20 cellular contexts compared by ENCODE assay signal in the genomic region with DNA sequence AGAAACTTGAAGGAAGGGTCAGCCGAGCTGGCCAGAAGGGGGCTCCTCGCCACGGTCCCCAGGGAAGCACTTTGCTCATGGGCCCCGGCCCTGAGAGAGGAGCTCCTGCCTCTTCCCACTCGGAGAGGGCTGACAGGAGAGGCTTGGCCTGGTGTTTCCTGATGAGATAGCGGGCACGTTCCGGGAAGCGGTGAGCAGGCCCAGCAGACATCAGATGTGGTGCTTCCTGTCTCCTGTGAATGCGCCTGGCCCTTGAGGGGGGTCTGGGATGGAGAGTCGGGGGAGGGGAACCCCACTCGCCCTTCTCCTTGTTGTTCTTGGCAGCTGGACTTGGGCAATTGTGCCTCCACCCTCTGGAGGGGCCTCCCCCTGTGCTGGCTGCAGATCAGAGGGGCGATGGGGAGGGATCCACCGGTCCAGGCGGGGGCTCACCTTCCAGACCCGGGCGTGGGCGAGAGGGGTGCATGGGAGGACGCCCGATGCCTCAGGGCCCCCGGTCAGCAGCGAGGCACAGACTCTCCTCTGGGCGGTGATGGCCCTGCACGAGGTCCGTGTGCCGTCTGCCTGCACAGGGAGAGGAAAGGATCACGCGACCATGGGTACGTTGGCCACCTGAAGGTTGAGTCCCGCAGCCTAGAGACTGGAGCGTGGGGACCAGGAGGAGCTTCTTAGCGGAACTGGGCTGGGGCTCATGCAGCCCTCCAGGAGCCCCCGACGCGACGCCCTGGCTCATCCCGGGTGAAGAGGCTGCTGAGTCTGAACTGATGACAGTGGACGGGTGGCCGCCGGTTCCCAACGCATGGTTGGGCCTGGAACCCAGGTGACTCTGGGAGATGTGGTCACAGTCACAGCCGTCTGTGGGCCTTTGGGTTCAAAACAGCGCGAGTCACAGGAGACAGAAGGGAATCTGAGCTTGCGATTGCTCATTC. TPM values are rescaled to one million over a fixed set of nuclear protein-coding genes. Genes with fewer than 3 reads are reported as not detected.
A peak's percentile ranks its signal among the peaks of the same experiment; 100 is the strongest.
DNase-seq lines count a peak whose midpoint lies in the region; ATAC-seq lines count a peak whose summit lies in the region.
"Had no signal": no experiment of that assay in that cellular context is flagged by ENCODE, and none has a peak within 500 bp of the region (broad histone marks: within the 10 kb centered on the region; RNA-seq: fewer than 3 reads in every experiment).

No MANE protein-coding gene starts in this region.

- intact Hi-C loops in activated CD4-positive, alpha-beta memory T cell treated with anti-CD3 and anti-CD28 coated beads for 36 hours (cut with micrococcal nuclease), result no loop called here

- POLR2A ChIA-PET in activated CD4-positive, alpha-beta memory T cell treated with anti-CD3 and anti-CD28 coated beads for 36 hours (lab: Charles Lee), result no interaction called here

- ATAC-seq in stimulated activated effector memory CD8-positive, alpha-beta T cell treated with anti-CD3 and anti-CD28 coated beads, Interleukin-12 subunit alpha, Interleukin-12 subunit beta, amount 100 ng/mL, for 72 hours, result no peak
- ATAC-seq in HG03378 (IDR thresholded peaks at IDR 0.05; ENCODE audit: unreplicated experiment), result no peak
- ATAC-seq: activated CD4-positive, CD25-positive, alpha-beta regulatory T cell treated with anti-CD3 and anti-CD28 coated beads, Interleukin-2, amount 50 U/mL, for 24 hours; GM12878; lower lobe of right lung; naive thymus-derived CD4-positive, alpha-beta T cell; stimulated activated naive B cell treated with anti-CD40 and anti-IgM and Interleukin-4, amounts not matched to agents 10 μg/mL and 1 μg/mL and 100 μg/mL, for 72 hours had no signal

- H3K27me3 Mint-ChIP-seq in immature natural killer cell (ENCODE audit: low read depth in 3 of 3), result peaks cover 44 to 99% (median 51%) of the 10 kb centered on the region in 3 donors
- H3K27me3 Mint-ChIP-seq in activated CD4-positive, alpha-beta memory T cell treated with anti-CD3 and anti-CD28 coated beads for 36 hours, result peaks cover 17% of the 10 kb centered on the region

- no peaks in the 10 kb centered on the region for H3K36me3 Mint-ChIP-seq in immature natural killer cell
- H3K36me3 Mint-ChIP-seq in stimulated activated effector memory CD8-positive, alpha-beta T cell treated with anti-CD3 and anti-CD28 coated beads, Interleukin-12 subunit alpha, Interleukin-12 subunit beta, amount 100 ng/mL, for 72 hours, result peaks cover 58% of the 10 kb centered on the region
- H3K36me3 Mint-ChIP-seq in activated CD4-positive, alpha-beta memory T cell treated with anti-CD3 and anti-CD28 coated beads for 36 hours, result no peaks in the 10 kb centered on the region
- H3K36me3 Mint-ChIP-seq: naive thymus-derived CD4-positive, alpha-beta T cell; stimulated activated naive B cell treated with anti-CD40 and anti-IgM and Interleukin-4, amounts not matched to agents 10 μg/mL and 1 μg/mL and 100 μg/mL, for 72 hours had no signal

- peaks cover 26 to 32% of the 10 kb centered on the region in 2 donors for H3K4me1 Mint-ChIP-seq in immature natural killer cell
- peaks cover under 1% of the 10 kb centered on the region for H3K4me1 Mint-ChIP-seq in stimulated activated effector memory CD8-positive, alpha-beta T cell treated with anti-CD3 and anti-CD28 coated beads, Interleukin-12 subunit alpha, Interleukin-12 subunit beta, amount 100 ng/mL, for 72 hours
- peaks cover 2% of the 10 kb centered on the region for H3K4me1 Mint-ChIP-seq in activated CD4-positive, alpha-beta memory T cell treated with anti-CD3 and anti-CD28 coated beads for 36 hours (ENCODE audit: low read depth)

- peaks cover 0 to 1% (median 0%) of the 10 kb centered on the region in 6 donors for H3K9me3 Mint-ChIP-seq in immature natural killer cell
- H3K9me3 Mint-ChIP-seq in stimulated activated effector memory CD8-positive, alpha-beta T cell treated with anti-CD3 and anti-CD28 coated beads, Interleukin-12 subunit alpha, Interleukin-12 subunit beta, amount 100 ng/mL, for 72 hours, result no peaks in the 10 kb centered on the region
- no peaks in the 10 kb centered on the region for H3K9me3 Mint-ChIP-seq in activated CD4-positive, alpha-beta memory T cell treated with anti-CD3 and anti-CD28 coated beads for 36 hours
- H3K9me3 Mint-ChIP-seq: naive thymus-derived CD4-positive, alpha-beta T cell; stimulated activated naive B cell treated with anti-CD40 and anti-IgM and Interleukin-4, amounts not matched to agents 10 μg/mL and 1 μg/mL and 100 μg/mL, for 72 hours; T-helper 2 cell treated with Interferon-gamma antibody and Interleukin-4, amounts not matched to agents 5 μg/mL and 100 μg/mL, for 36 hours had no signal

- no peak overlapping the region for H3K4me3 Mint-ChIP-seq in immature natural killer cell
- H3K4me3 Mint-ChIP-seq in stimulated activated effector memory CD8-positive, alpha-beta T cell treated with anti-CD3 and anti-CD28 coated beads, Interleukin-12 subunit alpha, Interleukin-12 subunit beta, amount 100 ng/mL, for 72 hours, result no peak overlapping the region
- no peak overlapping the region for H3K4me3 Mint-ChIP-seq in activated CD4-positive, alpha-beta memory T cell treated with anti-CD3 and anti-CD28 coated beads for 36 hours
- H3K4me3 Mint-ChIP-seq: T-helper 2 cell treated with Interferon-gamma antibody and Interleukin-4, amounts not matched to agents 5 μg/mL and 100 μg/mL, for 36 hours had no signal

- peak; percentile 70 for DNase-seq in CMK (ENCODE audit: low read depth)
- DNase-seq in UCSD-AML1 (lab: John Stamatoyannopoulos, UW; ENCODE audit: unreplicated experiment), result peak; percentile 29
- DNase-seq in immature natural killer cell, result peak in 1 of 3 donors; percentile 31
- DNase-seq in stimulated activated effector memory CD8-positive, alpha-beta T cell treated with anti-CD3 and anti-CD28 coated beads, Interleukin-12 subunit alpha, Interleukin-12 subunit beta, amount 100 ng/mL, for 72 hours (ENCODE audit: low spot score in 2 of 2), result no peak
- no peak for DNase-seq in activated CD4-positive, alpha-beta memory T cell treated with anti-CD3 and anti-CD28 coated beads for 36 hours
- DNase-seq in NCI-H526 treated with DMSO at 0.1 percent for 48 hours (lab: John Stamatoyannopoulos, UW), result no peak
- DNase-seq in EL, result no peak
- DNase-seq: activated CD8-positive, alpha-beta memory T cell treated with anti-CD3 and anti-CD28 coated beads for 24 hours; GDM1; heart right ventricle; lower lobe of right lung; naive thymus-derived CD4-positive, alpha-beta T cell; NCI-H1417 treated with DMSO at 0.1 percent for 48 hours; NCI-H2171; OCI-M1; stimulated activated naive B cell treated with anti-CD40 and anti-IgM and Interleukin-4, amounts not matched to agents 10 μg/mL and 1 μg/mL and 100 μg/mL, for 72 hours had no signal

- CTCF ChIA-PET in activated CD4-positive, alpha-beta memory T cell treated with anti-CD3 and anti-CD28 coated beads for 36 hours (lab: Charles Lee), result no interaction called here

- H3K27ac Mint-ChIP-seq in immature natural killer cell, result peak overlapping the region in 4 of 6 donors; percentile 40 to 81 (median 63)
- H3K27ac Mint-ChIP-seq in stimulated activated effector memory CD8-positive, alpha-beta T cell treated with anti-CD3 and anti-CD28 coated beads, Interleukin-12 subunit alpha, Interleukin-12 subunit beta, amount 100 ng/mL, for 72 hours, result peak overlapping the region; percentile 32
- H3K27ac Mint-ChIP-seq in activated CD4-positive, alpha-beta memory T cell treated with anti-CD3 and anti-CD28 coated beads for 36 hours, result no peak overlapping the region
- H3K27ac Mint-ChIP-seq: naive thymus-derived CD4-positive, alpha-beta T cell; stimulated activated naive B cell treated with anti-CD40 and anti-IgM and Interleukin-4, amounts not matched to agents 10 μg/mL and 1 μg/mL and 100 μg/mL, for 72 hours; T-helper 2 cell treated with Interferon-gamma antibody and Interleukin-4, amounts not matched to agents 5 μg/mL and 100 μg/mL, for 36 hours had no signal

RNA-seq across cellular contexts. Expression of a gene that starts 25.4 kb away (rescaled TPM):
- 10 to 100 TPM; 13.6 to 72.3 (median 49.2) TPM for polyA plus RNA-seq in immature natural killer cell
- total RNA-seq in activated CD4-positive, alpha-beta memory T cell treated with anti-CD3 and anti-CD28 coated beads for 36 hours, result 10 to 100 TPM; 62.8 to 71.1 TPM
- polyA plus RNA-seq: naive thymus-derived CD4-positive, alpha-beta T cell had no signal

Comparison
In these comparisons a context has a peak if more than half of its experiments do, and no peak if none do; other contexts are left out.
1. DNase-seq: peak in CMK (single experiment) and UCSD-AML1 (single experiment); none in stimulated activated effector memory CD8-positive, alpha-beta T cell treated with anti-CD3 and anti-CD28 coated beads, Interleukin-12 subunit alpha, Interleukin-12 subunit beta, amount 100 ng/mL, for 72 hours (0 of 2), activated CD4-positive, alpha-beta memory T cell treated with anti-CD3 and anti-CD28 coated beads for 36 hours (single experiment), NCI-H526 treated with DMSO at 0.1 percent for 48 hours (single experiment) and EL (single experiment).